Comparison of ENCODE assay signal across 27 cellular contexts in the genomic region with DNA sequence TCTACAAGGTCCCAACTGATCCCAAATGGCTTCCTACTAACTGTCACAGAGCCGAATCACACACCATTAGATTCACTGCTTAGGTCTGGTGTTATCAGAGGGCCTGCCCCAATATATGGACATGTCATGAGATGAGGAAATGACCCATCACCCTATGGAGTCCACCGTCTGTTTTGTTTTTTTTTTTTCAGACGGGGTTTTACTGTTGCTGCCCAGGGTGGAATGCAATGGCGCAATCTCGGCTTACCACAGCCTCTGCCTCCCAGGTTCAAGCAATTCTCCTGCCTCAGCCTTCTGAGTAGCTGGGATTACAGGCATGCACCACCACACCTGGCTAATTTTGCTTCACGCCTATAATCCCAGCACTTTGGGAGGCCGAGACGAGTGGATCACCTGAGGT.
DNase-seq lines count a peak whose midpoint lies in the region; ATAC-seq, FAIRE-seq and TF ChIP-seq lines count a peak whose summit lies in the region.
"Had no signal": no experiment of that assay in that cellular context is flagged by ENCODE, and none has a peak within 500 bp of the region (broad histone marks: within the 10 kb centered on the region; RNA-seq: fewer than 3 reads in every experiment).

No MANE protein-coding gene starts in this region.

- no peak overlapping the region for H3K27ac Mint-ChIP-seq in activated T-helper 1 cell treated with anti-CD3 and anti-CD28 coated beads, Interleukin-12 subunit alpha, Interleukin-12 subunit beta, Interleukin-2, Interleukin-4 antibody, amounts not matched to agents 30 ng/mL and 10 ng/mL and 1 ng/mL, durations not matched to agents 14 hours and 24 hours and 36 hours
- H3K27ac Mint-ChIP-seq: activated naive CD4-positive, alpha-beta T cell treated with anti-CD3 and anti-CD28 coated beads for 36 hours; memory B cell; T-helper 17 cell; type B pancreatic cell had no signal

- no peak overlapping the region for H3K4me2 ChIP-seq in HepG2 (ENCODE audit: low read depth, low read length)
- H3K4me2 ChIP-seq: A549 had no signal

- no peaks in the 10 kb centered on the region for H3K27me3 Mint-ChIP-seq in activated T-helper 1 cell treated with anti-CD3 and anti-CD28 coated beads, Interleukin-12 subunit alpha, Interleukin-12 subunit beta, Interleukin-2, Interleukin-4 antibody, amounts not matched to agents 30 ng/mL and 10 ng/mL and 1 ng/mL, durations not matched to agents 14 hours and 24 hours and 36 hours (ENCODE audit: insufficient read depth)

- H3K9ac ChIP-seq in HepG2 (ENCODE audit: insufficient read depth, low read depth, low read length), result no peak overlapping the region

- no peaks in the 10 kb centered on the region for H3K79me2 ChIP-seq in HepG2 (ENCODE audit: insufficient read depth, low read length)

- H3K4me3 Mint-ChIP-seq in activated T-helper 1 cell treated with anti-CD3 and anti-CD28 coated beads, Interleukin-12 subunit alpha, Interleukin-12 subunit beta, Interleukin-2, Interleukin-4 antibody, amounts not matched to agents 30 ng/mL and 10 ng/mL and 1 ng/mL, durations not matched to agents 14 hours and 24 hours and 36 hours, result no peak overlapping the region
- H3K4me3 Mint-ChIP-seq: activated naive CD4-positive, alpha-beta T cell treated with anti-CD3 and anti-CD28 coated beads for 36 hours; memory B cell; T-helper 17 cell; type B pancreatic cell had no signal

- CTCF ChIA-PET in HepG2 (lab: Yijun Ruan, JAX; ENCODE audit: low intra/inter-chr PET ratio, low total read pairs), result no interaction called here

- in situ Hi-C loops in HepG2 (cut with HindIII; ENCODE audit: extremely low pct_ligation_motif_present, low pct_unique_long_range_greater_than_20kb), result no loop called here

- TF ChIP-seq CTCF in HepG2 (CRISPR knock-in tag; IDR thresholded peaks at IDR 0.05) (no peak), right lobe of liver (IDR thresholded peaks at IDR 0.05) (no peak), NB4 (IDR thresholded peaks at IDR 0.05; ENCODE audit: low read depth, low read length) (no peak), choroid plexus epithelial cell (conservative IDR thresholded peaks at IDR 0.05; ENCODE audit: low read depth, low read length) (no peak)

- BruUV-seq in HepG2 (replicated peaks; lab: Mats Ljungman, UMichigan), result no TSS peak

- no peaks in the 10 kb centered on the region for H3K36me3 Mint-ChIP-seq in activated T-helper 1 cell treated with anti-CD3 and anti-CD28 coated beads, Interleukin-12 subunit alpha, Interleukin-12 subunit beta, Interleukin-2, Interleukin-4 antibody, amounts not matched to agents 30 ng/mL and 10 ng/mL and 1 ng/mL, durations not matched to agents 14 hours and 24 hours and 36 hours (ENCODE audit: low read depth)
- H3K36me3 Mint-ChIP-seq: type B pancreatic cell had no signal

- no peaks in the 10 kb centered on the region for H4K20me1 ChIP-seq in HepG2 (ENCODE audit: insufficient read depth, low read length)

- 23% methylated on average over 8 of the region's 8 CpGs for WGBS in HepG2 (ENCODE audit: low lambda C conversion rate)
- 78% methylated on average over 7 of the region's 8 CpGs for WGBS in right lobe of liver (ENCODE audit: insufficient coverage, low coverage, low lambda C conversion rate, missing lambda C conversion rate)

- H3K9me3 Mint-ChIP-seq in activated T-helper 1 cell treated with anti-CD3 and anti-CD28 coated beads, Interleukin-12 subunit alpha, Interleukin-12 subunit beta, Interleukin-2, Interleukin-4 antibody, amounts not matched to agents 30 ng/mL and 10 ng/mL and 1 ng/mL, durations not matched to agents 14 hours and 24 hours and 36 hours, result peaks cover 19% of the 10 kb centered on the region

- H3K36me3 ChIP-seq in HepG2 (replicated peaks in 1 of 2; ENCODE audit: control insufficient read depth in 1 of 2, insufficient read depth in 2 of 2, low read length in 2 of 2) (no peaks in the 10 kb centered on the region), right lobe of liver (no peaks in the 10 kb centered on the region)
- H3K36me3 ChIP-seq: BE2C, SJSA1 had no signal

- H3K4me3 ChIP-seq in HepG2 (replicated peaks in 1 of 3; ENCODE audit: insufficient read depth in 1 of 3, low read depth in 2 of 3, low read length in 3 of 3) (no peak overlapping the region), right lobe of liver (no peak overlapping the region), NB4 (ENCODE audit: low read depth, low read length) (no peak overlapping the region), choroid plexus epithelial cell (ENCODE audit: low read depth, low read length) (no peak overlapping the region)
- H3K4me3 ChIP-seq: A549, SJSA1, skin epidermis had no signal

- no peak overlapping the region for H2AFZ ChIP-seq in HepG2 (ENCODE audit: low read length)

- DNase-seq in HepG2 (ENCODE audit: low spot score) (no peak), right lobe of liver (no peak), NB4 (ENCODE audit: low read depth) (peak; percentile 70), choroid plexus epithelial cell (ENCODE audit: low read depth) (peak; percentile 72), NCI-H345 (lab: John Stamatoyannopoulos, UW) (no peak)
- DNase-seq in activated T-helper 1 cell treated with anti-CD3 and anti-CD28 coated beads, Interleukin-12 subunit alpha, Interleukin-12 subunit beta, Interleukin-2, Interleukin-4 antibody, amounts not matched to agents 30 ng/mL and 10 ng/mL and 1 ng/mL, durations not matched to agents 14 hours and 24 hours and 36 hours (ENCODE audit: low spot score), result no peak
- DNase-seq: activated CD4-positive, alpha-beta T cell treated with anti-CD3 and anti-CD28 coated beads for 4 hours; activated naive CD4-positive, alpha-beta T cell treated with anti-CD3 and anti-CD28 coated beads for 36 hours; activated T-cell treated with anti-CD3 and anti-CD28 coated beads, Interleukin-2, amount 50 U/mL, for 48 hours; BE2C; caudate nucleus; COR-L47; dermis blood vessel endothelial cell; MM.1S; NCI-H1694; NCI-H2171; NCI-H526; nucleus accumbens; T-helper 17 cell had no signal

- ATAC-seq in HepG2 (no peak), right lobe of liver (no peak), HG03342 (IDR thresholded peaks at IDR 0.05; ENCODE audit: unreplicated experiment) (no peak), HG03520 (IDR thresholded peaks at IDR 0.05; ENCODE audit: unreplicated experiment) (no peak)
- ATAC-seq: A549, T-helper 17 cell had no signal

- TF ChIP-seq POLR2A in HepG2 (IDR thresholded peaks at IDR 0.05; ENCODE audit: insufficient read depth in 1 of 2, low read depth in 2 of 2, low read length in 2 of 2) (no peak), right lobe of liver (IDR thresholded peaks at IDR 0.05) (no peak), NB4 (IDR thresholded peaks at IDR 0.05; ENCODE audit: extremely low read depth, insufficient read length) (no peak)

- intact Hi-C loops in HepG2 (cut with micrococcal nuclease; ENCODE audit: unreplicated experiment) (no loop called here), right lobe of liver (cut with DNase I) (loop anchor here in 1 of 2 donors (10.0 kb wide), 1 partner anchor 423 kb away; no protein-coding TSS in a partner anchor)
- intact Hi-C loops in activated T-helper 1 cell treated with anti-CD3 and anti-CD28 coated beads, Interleukin-12 subunit alpha, Interleukin-12 subunit beta, Interleukin-2, Interleukin-4 antibody, amounts not matched to agents 30 ng/mL and 10 ng/mL and 1 ng/mL, durations not matched to agents 14 hours and 24 hours and 36 hours (cut with micrococcal nuclease), result no loop called here

- peaks cover 2 to 17% of the 10 kb centered on the region in 2 experiments; a peak in 3 of 5 replicates for H3K27me3 ChIP-seq in HepG2 (ENCODE audit: control insufficient read depth in 1 of 2, insufficient read depth in 2 of 2, low read length in 2 of 2)
- H3K27me3 ChIP-seq in right lobe of liver, result no peaks in the 10 kb centered on the region
- H3K27me3 ChIP-seq: BE2C, SJSA1 had no signal

- H3K4me1 Mint-ChIP-seq in activated T-helper 1 cell treated with anti-CD3 and anti-CD28 coated beads, Interleukin-12 subunit alpha, Interleukin-12 subunit beta, Interleukin-2, Interleukin-4 antibody, amounts not matched to agents 30 ng/mL and 10 ng/mL and 1 ng/mL, durations not matched to agents 14 hours and 24 hours and 36 hours (ENCODE audit: low read depth), result no peaks in the 10 kb centered on the region
- H3K4me1 Mint-ChIP-seq: memory B cell, T-helper 17 cell had no signal

- no peak for FAIRE-seq in HepG2 (lab: Jason Lieb, UNC)
- FAIRE-seq: A549, GM12891 had no signal

- TF ChIP-seq RAD21 in HepG2 (CRISPR knock-in tag; IDR thresholded peaks at IDR 0.05), result no peak

- H3K4me1 ChIP-seq in HepG2 (ENCODE audit: insufficient read depth, low read length) (peaks cover 7% of the 10 kb centered on the region; the same call in 1 of the 2 replicates), right lobe of liver (no peaks in the 10 kb centered on the region)
- H3K4me1 ChIP-seq: A549, BE2C, SJSA1 had no signal

- H3K9me3 ChIP-seq in HepG2 (ENCODE audit: low read length) (peaks cover 15% of the 10 kb centered on the region), right lobe of liver (peaks cover 0 to 4% (median 0%) of the 10 kb centered on the region in 4 donors)
- H3K9me3 ChIP-seq: BE2C had no signal

- no peak for TF ChIP-seq EP300 in HepG2 (IDR thresholded peaks at IDR 0.05; ENCODE audit: low read depth in 2 of 2, low read length in 2 of 2)
- no peak for TF ChIP-seq EP300 in HepG2 (CRISPR knock-in tag; IDR thresholded peaks at IDR 0.05; ENCODE audit: borderline replicate concordance)

- POLR2A ChIA-PET in HepG2 (lab: Yijun Ruan, JAX), result no interaction called here

- H3K27ac ChIP-seq in HepG2 (ENCODE audit: extremely low read length, insufficient read depth, low read length) (no peak overlapping the region), right lobe of liver (no peak overlapping the region)
- H3K27ac ChIP-seq: A549, SJSA1, skin epidermis had no signal

TF ChIP-seq in HepG2, 621 proteins besides CTCF, POLR2A, EP300 and RAD21 (continues in another document):
- TF ChIP-seq MAZ (IDR thresholded peaks at IDR 0.05; ENCODE audit: borderline replicate concordance, low read depth, low read length) (no peak), MAZ (CRISPR knock-in tag; IDR thresholded peaks at IDR 0.05; ENCODE audit: low read depth) (no peak), PTBP1 (IDR thresholded peaks at IDR 0.05; ENCODE audit: low read depth, low read length, poor library complexity, severe bottlenecking) (no peak), CEBPB (IDR thresholded peaks at IDR 0.05; ENCODE audit: borderline replicate concordance, low read depth, low read length) (peak; percentile 66; the same call in 1 of the 2 replicates), CEBPG (CRISPR knock-in tag; IDR thresholded peaks at IDR 0.05) (peak; percentile 49; the same call in 1 of the 2 replicates), ZC3H4 (CRISPR knock-in tag; IDR thresholded peaks at IDR 0.05; ENCODE audit: borderline replicate concordance) (no peak)
- TF ChIP-seq, protein P1, sequence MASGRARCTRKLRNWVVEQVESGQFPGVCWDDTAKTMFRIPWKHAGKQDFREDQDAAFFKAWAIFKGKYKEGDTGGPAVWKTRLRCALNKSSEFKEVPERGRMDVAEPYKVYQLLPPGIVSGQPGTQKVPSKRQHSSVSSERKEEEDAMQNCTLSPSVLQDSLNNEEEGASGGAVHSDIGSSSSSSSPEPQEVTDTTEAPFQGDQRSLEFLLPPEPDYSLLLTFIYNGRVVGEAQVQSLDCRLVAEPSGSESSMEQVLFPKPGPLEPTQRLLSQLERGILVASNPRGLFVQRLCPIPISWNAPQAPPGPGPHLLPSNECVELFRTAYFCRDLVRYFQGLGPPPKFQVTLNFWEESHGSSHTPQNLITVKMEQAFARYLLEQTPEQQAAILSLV (CRISPR knock-in tag; IDR thresholded peaks at IDR 0.05; ENCODE audit: borderline replicate concordance), result no peak

Comparison
In these comparisons a context has a peak if more than half of its experiments do, and no peak if none do; other contexts are left out.
1. DNase-seq: peak in NB4 (single experiment) and choroid plexus epithelial cell (single experiment); none in HepG2 (single experiment), right lobe of liver (0 of 3), NCI-H345 (single experiment) and activated T-helper 1 cell treated with anti-CD3 and anti-CD28 coated beads, Interleukin-12 subunit alpha, Interleukin-12 subunit beta, Interleukin-2, Interleukin-4 antibody, amounts not matched to agents 30 ng/mL and 10 ng/mL and 1 ng/mL, durations not matched to agents 14 hours and 24 hours and 36 hours (single experiment).